In genomic region chr7:137574836-137575235, GRCh38 we compare ENCODE assay signal across 29 cellular contexts.
"Had no signal": no experiment of that assay in that cellular context is flagged by ENCODE, and none has a peak within 500 bp of the region (broad histone marks: within the 10 kb centered on the region; RNA-seq: fewer than 3 reads in every experiment).

No MANE protein-coding gene starts in this region.

- H3K4me3 Mint-ChIP-seq: activated CD8-positive, alpha-beta T cell treated with anti-CD3 and anti-CD28 coated beads for 36 hours; activated naive CD8-positive, alpha-beta T cell treated with anti-CD3 and anti-CD28 coated beads for 36 hours; activated T-cell treated with anti-CD3 and anti-CD28 coated beads, Interleukin-2, amount 50 U/mL, for 72 hours; activated T-helper 17 cell treated with anti-CD3 and anti-CD28 coated beads, Interleukin-2, amount 50 U/mL, for 72 hours had no signal

- H3K27ac ChIP-seq: KMS-11, SJCRH30, WERI-Rb-1 had no signal

- H3K9me3 Mint-ChIP-seq: activated CD8-positive, alpha-beta T cell treated with anti-CD3 and anti-CD28 coated beads for 36 hours; activated naive CD8-positive, alpha-beta T cell treated with anti-CD3 and anti-CD28 coated beads for 36 hours; activated T-cell treated with anti-CD3 and anti-CD28 coated beads, Interleukin-2, amount 50 U/mL, for 72 hours; activated T-helper 17 cell treated with anti-CD3 and anti-CD28 coated beads, Interleukin-2, amount 50 U/mL, for 72 hours had no signal

- ATAC-seq: activated CD8-positive, alpha-beta T cell treated with anti-CD3 and anti-CD28 coated beads for 36 hours; activated T-cell treated with anti-CD3 and anti-CD28 coated beads, Interleukin-2, amount 50 U/mL, for 72 hours; activated T-helper 17 cell treated with anti-CD3 and anti-CD28 coated beads, Interleukin-2, amount 50 U/mL, for 72 hours; Panc1 had no signal

- H3K27me3 Mint-ChIP-seq: activated T-helper 17 cell treated with anti-CD3 and anti-CD28 coated beads, Interleukin-2, amount 50 U/mL, for 72 hours had no signal

- H3K4me2 ChIP-seq: KMS-11 had no signal

- H3K36me3 ChIP-seq: SJCRH30, WERI-Rb-1 had no signal

- H3K4me1 Mint-ChIP-seq: activated naive CD8-positive, alpha-beta T cell treated with anti-CD3 and anti-CD28 coated beads for 36 hours; activated T-helper 17 cell treated with anti-CD3 and anti-CD28 coated beads, Interleukin-2, amount 50 U/mL, for 72 hours had no signal

- H3K27me3 ChIP-seq: SJCRH30 had no signal

- DNase-seq: activated CD4-positive, alpha-beta T cell treated with anti-CD3 and anti-CD28 coated beads for 1 hour; activated CD4-positive, alpha-beta T cell treated with anti-CD3 and anti-CD28 coated beads for 48 hours; activated CD4-positive, alpha-beta T cell treated with anti-CD3 and anti-CD28 coated beads, Interleukin-2, amount 50 U/mL, for 4 hours; activated CD4-positive, CD25-positive, alpha-beta regulatory T cell; activated CD8-positive, alpha-beta T cell treated with anti-CD3 and anti-CD28 coated beads for 36 hours; activated effector memory CD4-positive, alpha-beta T cell treated with anti-CD3 and anti-CD28 coated beads, Interleukin-2, amount 50 U/mL, for 16 hours; activated naive CD4-positive, alpha-beta T cell; activated naive CD4-positive, alpha-beta T cell treated with anti-CD3 and anti-CD28 coated beads, Interleukin-2, amount 50 U/mL, for 16 hours; activated naive CD8-positive, alpha-beta T cell treated with anti-CD3 and anti-CD28 coated beads for 36 hours; activated T-cell treated with anti-CD3 and anti-CD28 coated beads, Interleukin-2, amount 50 U/mL, for 1 hour; activated T-cell treated with anti-CD3 and anti-CD28 coated beads, Interleukin-2, amount 50 U/mL, for 72 hours; amniotic stem cell; aorta; NCI-H1105 treated with DMSO at 0.1 percent for 48 hours; NCI-H1436; NCI-H1694; NCI-H2029; NCI-H345; NCI-H524 treated with DMSO at 0.1 percent for 48 hours; SHP77; SJCRH30; SW 1271; T-helper 1 cell; T-helper 2 cell; T-helper 9 cell; WERI-Rb-1 had no signal

- H3K9ac ChIP-seq: KMS-11 had no signal

- H3K27ac Mint-ChIP-seq: activated CD8-positive, alpha-beta T cell treated with anti-CD3 and anti-CD28 coated beads for 36 hours; activated naive CD8-positive, alpha-beta T cell treated with anti-CD3 and anti-CD28 coated beads for 36 hours; activated T-cell treated with anti-CD3 and anti-CD28 coated beads, Interleukin-2, amount 50 U/mL, for 72 hours; activated T-helper 17 cell treated with anti-CD3 and anti-CD28 coated beads, Interleukin-2, amount 50 U/mL, for 72 hours had no signal

- H3K9me3 ChIP-seq: SJCRH30 had no signal

- H3K36me3 Mint-ChIP-seq: activated naive CD8-positive, alpha-beta T cell treated with anti-CD3 and anti-CD28 coated beads for 36 hours had no signal

- H3K4me3 ChIP-seq: SJCRH30 had no signal
